Comparison of ENCODE assay signal across 8 cellular contexts in genomic region chr10:91909178-91909677, GRCh38. TPM values are rescaled to one million over a fixed set of nuclear protein-coding genes. Genes with fewer than 3 reads are reported as not detected.
A peak's percentile ranks its signal among the peaks of the same experiment; 100 is the strongest.
DNase-seq lines count a peak whose midpoint lies in the region; ATAC-seq lines count a peak whose summit lies in the region.

TSS of gene FGFBP3 (minus strand) at chr10:91909486. CDS start at chr10:91908969, 517 bp downstream.

- peak within 1 kb of the TSS; percentile 75 for H3K27ac Mint-ChIP-seq in activated CD4-positive, alpha-beta memory T cell treated with anti-CD3 and anti-CD28 coated beads for 36 hours
- peak within 1 kb of the TSS; percentile 53 to 96 (median 92) for H3K27ac Mint-ChIP-seq in naive thymus-derived CD8-positive, alpha-beta T cell

- peak within 1 kb of the TSS; percentile 64 to 86 for H3K4me3 ChIP-seq in aorta (ENCODE audit: low read length in 2 of 2)

- H3K9me3 ChIP-seq in aorta (ENCODE audit: control insufficient read depth, low read length): no peaks in the 10 kb centered on the region

- H3K4me1 Mint-ChIP-seq in activated CD4-positive, alpha-beta memory T cell treated with anti-CD3 and anti-CD28 coated beads for 36 hours (ENCODE audit: low read depth): peaks cover 16% of the 10 kb centered on the region
- H3K4me1 Mint-ChIP-seq in naive thymus-derived CD8-positive, alpha-beta T cell: peaks cover 8 to 28% (median 21%) of the 10 kb centered on the region in 4 donors

- H3K4me1 ChIP-seq in aorta (ENCODE audit: control insufficient read depth in 1 of 2, insufficient read depth in 2 of 2, low read length in 2 of 2): no peaks in the 10 kb centered on the region

- H3K9me3 Mint-ChIP-seq in activated CD4-positive, alpha-beta memory T cell treated with anti-CD3 and anti-CD28 coated beads for 36 hours: no peaks in the 10 kb centered on the region
- no peaks in the 10 kb centered on the region for H3K9me3 Mint-ChIP-seq in naive thymus-derived CD8-positive, alpha-beta T cell

- peaks cover 9% of the 10 kb centered on the region for H3K27me3 Mint-ChIP-seq in activated CD4-positive, alpha-beta memory T cell treated with anti-CD3 and anti-CD28 coated beads for 36 hours
- peaks cover 0 to 12% (median 0%) of the 10 kb centered on the region in 5 donors for H3K27me3 Mint-ChIP-seq in naive thymus-derived CD8-positive, alpha-beta T cell

- CTCF ChIA-PET in activated CD4-positive, alpha-beta memory T cell treated with anti-CD3 and anti-CD28 coated beads for 36 hours (lab: Charles Lee): interaction anchor here (0.6 to 2.5 kb wide), 10 partner anchors 13 to 611 kb away, joined by 3 to 20 read pairs (median 5); partner anchors contain the start of genes BTAF1 and TNKS2

- peaks cover 2% of the 10 kb centered on the region for H3K36me3 Mint-ChIP-seq in activated CD4-positive, alpha-beta memory T cell treated with anti-CD3 and anti-CD28 coated beads for 36 hours
- peaks cover 0 to 3% (median 0%) of the 10 kb centered on the region in 3 donors for H3K36me3 Mint-ChIP-seq in naive thymus-derived CD8-positive, alpha-beta T cell

- no peaks in the 10 kb centered on the region for H3K36me3 ChIP-seq in aorta (ENCODE audit: control insufficient read depth in 1 of 2, insufficient read depth in 2 of 2, low read length in 1 of 2)

- DNase-seq in ACHN (peak; percentile 71), NCI-H226 (peak; percentile 32), fibroblast of gingiva (ENCODE audit: low read depth) (peak; percentile 23), aorta (peak in 1 of 2 donors; percentile 49)
- DNase-seq in activated CD4-positive, alpha-beta memory T cell treated with anti-CD3 and anti-CD28 coated beads for 36 hours: peak; percentile 58
- peak in 3 of 10 donors; percentile 18 to 29 (median 26) for DNase-seq in naive thymus-derived CD8-positive, alpha-beta T cell

- H3K27me3 ChIP-seq in aorta (ENCODE audit: control insufficient read depth in 1 of 2, insufficient read depth in 2 of 2, low read length in 1 of 2): no peaks in the 10 kb centered on the region

- in situ Hi-C loops in ACHN (cut with HindIII; ENCODE audit: low pct_ligation_motif_present, low pct_unique_long_range_greater_than_20kb, low sequenced_read_pairs): no loop called here

- intact Hi-C loops in activated CD4-positive, alpha-beta memory T cell treated with anti-CD3 and anti-CD28 coated beads for 36 hours (cut with micrococcal nuclease): loop anchor here (2.0 to 10.0 kb wide), 2 partner anchors 36 to 744 kb away; no protein-coding TSS in a partner anchor
- intact Hi-C loops in aorta (cut with DNase I): no loop called here

- peak within 1 kb of the TSS; percentile 2 to 74 for H3K27ac ChIP-seq in aorta (ENCODE audit: low read depth in 1 of 2, low read length in 2 of 2)

- H3K4me3 Mint-ChIP-seq in activated CD4-positive, alpha-beta memory T cell treated with anti-CD3 and anti-CD28 coated beads for 36 hours: peak within 1 kb of the TSS; percentile 91
- peak within 1 kb of the TSS; percentile 85 to 97 (median 92) for H3K4me3 Mint-ChIP-seq in naive thymus-derived CD8-positive, alpha-beta T cell

- POLR2A ChIA-PET in activated CD4-positive, alpha-beta memory T cell treated with anti-CD3 and anti-CD28 coated beads for 36 hours (lab: Charles Lee): interaction anchor here (1.2 to 2.0 kb wide), 3 partner anchors 12 to 22 kb away, joined by 3 to 24 read pairs (median 6); partner anchors contain the start of gene BTAF1
- POLR2A ChIA-PET in naive thymus-derived CD8-positive, alpha-beta T cell (lab: Charles Lee): interaction anchor here (0.8 to 2.6 kb wide), 9 partner anchors 10 to 499 kb away, joined by 3 to 51 read pairs (median 6); partner anchors contain the start of genes BTAF1, HECTD2 and TNKS2

- ATAC-seq in GM18867 (IDR thresholded peaks at IDR 0.05; ENCODE audit: unreplicated experiment) (peak; percentile 4), aorta (ENCODE audit: low FRiP score) (peak; percentile 66), HG03442 (IDR thresholded peaks at IDR 0.05; ENCODE audit: unreplicated experiment) (no peak)
- peak; percentile 18 to 21 for ATAC-seq in naive thymus-derived CD8-positive, alpha-beta T cell

- 0% methylated on average over 16 of the region's 16 CpGs for WGBS in aorta, 2 donors

RNA-seq across cellular contexts. Expression of gene FGFBP3, which starts in this region (rescaled TPM):
- total RNA-seq in activated CD4-positive, alpha-beta memory T cell treated with anti-CD3 and anti-CD28 coated beads for 36 hours: 1 to 10 TPM; 1.2 to 1.6 TPM
- total RNA-seq in naive thymus-derived CD8-positive, alpha-beta T cell: 10 to 100 TPM in 1 of 2 experiments, 1 to 10 TPM in 1; 9.4 to 10.2 TPM
- polyA plus RNA-seq in naive thymus-derived CD8-positive, alpha-beta T cell: 1 to 10 TPM; 2.5 to 4.0 (median 2.7) TPM
- 1 to 10 TPM; 1.2 to 1.7 TPM for total RNA-seq in aorta
- polyA plus RNA-seq in aorta: 1 to 10 TPM; 1.3 to 1.5 TPM
